In genomic region chr12:130714591-130715149, GRCh38 we compare ENCODE assay signal across 11 cellular contexts. TPM values are rescaled to one million over a fixed set of nuclear protein-coding genes. Genes with fewer than 3 reads are reported as not detected.
A peak's percentile ranks its signal among the peaks of the same experiment; 100 is the strongest.
DNase-seq lines count a peak whose midpoint lies in the region; ATAC-seq and TF ChIP-seq lines count a peak whose summit lies in the region.
"Had no signal": no experiment of that assay in that cellular context is flagged by ENCODE, and none has a peak within 500 bp of the region (broad histone marks: within the 10 kb centered on the region; RNA-seq: fewer than 3 reads in every experiment).

No MANE protein-coding gene starts in this region.

- peak overlapping the region in 3 of 21 experiments; percentile 1 to 31 (median 8) for H3K27ac ChIP-seq in skin epidermis

- no peak for TF ChIP-seq POLR2A in erythroblast (IDR thresholded peaks at IDR 0.05; ENCODE audit: low read length)

- peak; percentile 41 for ATAC-seq in GM18868 (IDR thresholded peaks at IDR 0.05; ENCODE audit: unreplicated experiment)
- ATAC-seq in GM19328 (IDR thresholded peaks at IDR 0.05; ENCODE audit: unreplicated experiment): no peak

- peak; percentile 41 for DNase-seq in SK-N-DZ (ENCODE audit: low spot score)
- peak; percentile 67 for DNase-seq in left kidney (ENCODE audit: low read depth, low spot score)
- no peak for DNase-seq in erythroblast (lab: John Stamatoyannopoulos, UW)
- no peak for DNase-seq in stimulated activated CD4-positive, alpha-beta T cell treated with anti-CD3 and anti-CD28 coated beads, Interleukin-15, amount 100 ng/mL, for 24 hours
- no peak for DNase-seq in SHP77 (lab: John Stamatoyannopoulos, UW)
- DNase-seq: activated CD8-positive, alpha-beta memory T cell treated with anti-CD3 and anti-CD28 coated beads, Interleukin-2, amount 50 U/mL, for 4 hours; GF-D8; stimulated activated naive B cell treated with anti-CD40 and anti-IgM and Interleukin-4, amounts not matched to agents 10 μg/mL and 1 μg/mL and 100 μg/mL, for 72 hours had no signal

- H3K4me3 ChIP-seq in skin epidermis: peak overlapping the region; percentile 24 to 53 (median 35)

RNA-seq across cellular contexts. Expression of gene RIMBP2, which starts 1.4 kb away (rescaled TPM):
- polyA plus RNA-seq in SK-N-DZ (2014; cell fraction: cytosol; rRNA removed): 58.4 and 88.5 TPM in 2 replicates
- polyA plus RNA-seq in SK-N-DZ (2014; cell fraction: nucleus; rRNA removed): 154 and 333 TPM in 2 replicates

Comparison
In these comparisons a context has a peak if more than half of its experiments do, and no peak if none do; other contexts are left out.
1. DNase-seq: peak in SK-N-DZ (single experiment) and left kidney (single experiment); none in erythroblast (0 of 2), stimulated activated CD4-positive, alpha-beta T cell treated with anti-CD3 and anti-CD28 coated beads, Interleukin-15, amount 100 ng/mL, for 24 hours (single experiment) and SHP77 (0 of 2).